ENCODE assay signal across 12 cellular contexts in genomic region chr6:40604082-40604481, GRCh38. TPM values are rescaled to one million over a fixed set of nuclear protein-coding genes. Genes with fewer than 3 reads are reported as not detected.
"Had no signal": no experiment of that assay in that cellular context is flagged by ENCODE, and none has a peak within 500 bp of the region (broad histone marks: within the 10 kb centered on the region; RNA-seq: fewer than 3 reads in every experiment).

No MANE protein-coding gene starts in this region.

- FAIRE-seq: H1, H54 had no signal

- H3K4me3 ChIP-seq: GM23248, GM23338, HAP-1 had no signal

- H3K27ac ChIP-seq: GM23248 had no signal

- H3K9me3 ChIP-seq: HAP-1 had no signal

- H3K4me2 ChIP-seq: GM23338 had no signal

- H3K36me3 ChIP-seq: HAP-1 had no signal

- H3K9ac ChIP-seq: GM23248 had no signal

- H3K4me1 ChIP-seq: HAP-1 had no signal

- ATAC-seq: GM23338, HCT116 had no signal

- H2AFZ ChIP-seq: GM23248, GM23338 had no signal

- DNase-seq: GM23248, GOT3, H7, H9, HCEC 1CT, HFFc6 had no signal

RNA-seq across cellular contexts. Expression of gene LRFN2, which starts 16.9 kb away (rescaled TPM):
- total RNA-seq: GM23248, H4, HFFc6 had no signal
- polyA plus RNA-seq: GM23248 had no signal
